ENCODE assay signal across 9 cellular contexts in the genomic region with DNA sequence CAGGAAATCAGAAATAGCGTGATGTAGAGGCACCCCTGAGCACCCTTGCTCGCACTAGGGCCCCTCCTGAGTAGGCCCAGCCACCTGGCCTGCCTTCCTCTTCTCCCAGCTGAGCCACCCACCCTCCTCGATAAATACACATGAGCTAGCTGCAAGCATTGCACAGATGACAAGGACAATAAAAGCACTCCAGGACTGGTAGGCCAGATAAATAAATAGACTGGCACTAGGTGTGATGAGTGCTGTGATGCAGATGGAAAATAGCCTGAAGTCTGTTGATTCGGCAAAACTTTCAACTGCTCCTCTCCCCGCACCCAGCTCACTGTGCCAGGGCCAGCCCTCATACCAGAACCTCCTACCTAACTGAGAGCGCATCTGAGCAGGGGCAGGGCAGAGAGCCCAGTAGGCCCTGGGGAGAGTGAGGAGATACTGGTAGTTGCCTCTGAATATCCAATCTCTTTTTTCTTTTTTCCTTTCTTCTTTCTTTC. TPM values are rescaled to one million over a fixed set of nuclear protein-coding genes. Genes with fewer than 3 reads are reported as not detected.
A peak's percentile ranks its signal among the peaks of the same experiment; 100 is the strongest.
DNase-seq lines count a peak whose midpoint lies in the region; ATAC-seq and TF ChIP-seq lines count a peak whose summit lies in the region.
"Had no signal": no experiment of that assay in that cellular context is flagged by ENCODE, and none has a peak within 500 bp of the region (broad histone marks: within the 10 kb centered on the region; RNA-seq: fewer than 3 reads in every experiment).

No MANE protein-coding gene starts in this region.

- H3K4me2 ChIP-seq in parathyroid adenoma (ENCODE audit: low read length) = no peak overlapping the region

- peaks cover 25% of the 10 kb centered on the region for H3K4me1 ChIP-seq in body of pancreas
- H3K4me1 ChIP-seq in parathyroid adenoma = peaks cover 16% of the 10 kb centered on the region
- no peaks in the 10 kb centered on the region for H3K4me1 ChIP-seq in SJCRH30
- H3K4me1 ChIP-seq: SJSA1 had no signal

- no peak overlapping the region for H3K9ac ChIP-seq in parathyroid adenoma

- H3K27ac ChIP-seq in body of pancreas = no peak overlapping the region
- peak overlapping the region; percentile 39 for H3K27ac ChIP-seq in parathyroid adenoma
- H3K27ac ChIP-seq in SJCRH30 = no peak overlapping the region
- H3K27ac ChIP-seq: SJSA1 had no signal

- peak overlapping the region; percentile 40 for H2AFZ ChIP-seq in parathyroid adenoma

- H3K27me3 ChIP-seq in body of pancreas (no peaks in the 10 kb centered on the region), parathyroid adenoma (ENCODE audit: control insufficient read depth, insufficient read depth, low read length) (no peaks in the 10 kb centered on the region), SJCRH30 (no peaks in the 10 kb centered on the region)
- H3K27me3 ChIP-seq: SJSA1 had no signal

- H3K4me3 ChIP-seq in body of pancreas (no peak overlapping the region), parathyroid adenoma (ENCODE audit: low read depth, low read length) (no peak overlapping the region), SJCRH30 (no peak overlapping the region)
- H3K4me3 ChIP-seq: SJSA1 had no signal

- TF ChIP-seq CTCF in body of pancreas (IDR thresholded peaks at IDR 0.05) = no peak
- TF ChIP-seq CTCF in parathyroid adenoma (IDR thresholded peaks at IDR 0.05) = no peak

- no peaks in the 10 kb centered on the region for H3K36me3 ChIP-seq in body of pancreas (replicated peaks in 1 of 2; ENCODE audit: insufficient read depth in 1 of 2, low read depth in 2 of 2)
- H3K36me3 ChIP-seq in parathyroid adenoma (ENCODE audit: control insufficient read depth, insufficient read depth, low read length) = no peaks in the 10 kb centered on the region
- H3K36me3 ChIP-seq in SJCRH30 = peaks cover 4% of the 10 kb centered on the region; the same call in 1 of the 2 replicates

- 73 to 88% methylated on average over 6 of the region's 6 CpGs for WGBS in body of pancreas, 2 donors

- no peaks in the 10 kb centered on the region for H3K9me3 ChIP-seq in body of pancreas
- H3K9me3 ChIP-seq in parathyroid adenoma (ENCODE audit: control insufficient read depth, low read length) = no peaks in the 10 kb centered on the region
- no peaks in the 10 kb centered on the region for H3K9me3 ChIP-seq in SJCRH30 (replicated peaks)
- H3K9me3 ChIP-seq: SJSA1 had no signal

- ATAC-seq in body of pancreas (peak; percentile 19), GM21723 (IDR thresholded peaks at IDR 0.05; ENCODE audit: unreplicated experiment) (no peak)

- no peak for TF ChIP-seq POLR2A in body of pancreas (IDR thresholded peaks at IDR 0.05)

- peaks cover 38% of the 10 kb centered on the region for H3K79me2 ChIP-seq in parathyroid adenoma

- intact Hi-C loops in body of pancreas (cut with DNase I) = no loop called here

- DNase-seq in DMS53 (lab: John Stamatoyannopoulos, UW) = peak; percentile 86
- peak; percentile 41 for DNase-seq in NCI-H1417 treated with DMSO at 0.1 percent for 48 hours (lab: John Stamatoyannopoulos, UW)
- peak in 1 of 4 donors; percentile 29 for DNase-seq in body of pancreas
- no peak for DNase-seq in SJCRH30
- DNase-seq in OCI-M2 (lab: John Stamatoyannopoulos, UW; ENCODE audit: unreplicated experiment) = no peak
- no peak for DNase-seq in GM19238 (ENCODE audit: insufficient read length, low spot score)

RNA-seq across cellular contexts. Expression of a gene that starts 54.5 kb away (rescaled TPM):
- 100 to 1,000 TPM in 1 of 2 donors, 10 to 100 TPM in 1; 66.4 to 118 TPM for total RNA-seq in body of pancreas
- 239 and 241 TPM in 2 replicates for total RNA-seq in SJCRH30 (2014; rRNA removed; shearing (Covaris generic))

RNA-seq across cellular contexts. Expression of a gene that starts 56.2 kb away (rescaled TPM):
- total RNA-seq in body of pancreas = 10 to 100 TPM; 17.1 to 26.4 TPM
- 15.8 and 17.5 TPM in 2 replicates for total RNA-seq in SJCRH30 (2014; rRNA removed; shearing (Covaris generic))

Comparison
In these comparisons a context has a peak if more than half of its experiments do, and no peak if none do; other contexts are left out.
1. DNase-seq: peak in DMS53 (single experiment) and NCI-H1417 treated with DMSO at 0.1 percent for 48 hours (single experiment); none in SJCRH30 (0 of 2), OCI-M2 (single experiment) and GM19238 (single experiment).